ENCODE assay signal across 18 cellular contexts in genomic region chr12:114888458-114888857, GRCh38.
DNase-seq lines count a peak whose midpoint lies in the region; ATAC-seq and TF ChIP-seq lines count a peak whose summit lies in the region.
"Had no signal": no experiment of that assay in that cellular context is flagged by ENCODE, and none has a peak within 500 bp of the region (broad histone marks: within the 10 kb centered on the region; RNA-seq: fewer than 3 reads in every experiment).

No MANE protein-coding gene starts in this region.

- no peak for TF ChIP-seq POLR2A in gastrocnemius medialis (IDR thresholded peaks at IDR 0.05)

- in situ Hi-C loops in gastrocnemius medialis (cut with MboI; ENCODE audit: low sequenced_read_pairs in 4 of 4), result no loop called here

- no peaks in the 10 kb centered on the region for H3K4me1 ChIP-seq in gastrocnemius medialis
- H3K4me1 ChIP-seq in lower lobe of right lung, result no peaks in the 10 kb centered on the region
- H3K4me1 ChIP-seq: colonic mucosa, tibial nerve had no signal

- intact Hi-C loops in gastrocnemius medialis (cut with DNase I; ENCODE audit: low total_unique reads) (no loop called here), lower lobe of right lung (cut with DNase I) (no loop called here)

- DNase-seq in NCI-H345 (lab: John Stamatoyannopoulos, UW), result peak; percentile 12
- DNase-seq in NCI-H345 treated with DMSO at 0.1 percent for 48 hours (lab: John Stamatoyannopoulos, UW; ENCODE audit: unreplicated experiment), result no peak
- DNase-seq in NCI-H69 (lab: John Stamatoyannopoulos, UW), result peak; percentile 71
- DNase-seq in fibroblast of mammary gland (ENCODE audit: low read depth), result peak; percentile 73
- DNase-seq in stromal cell of bone marrow (ENCODE audit: low read depth), result peak; percentile 44
- no peak for DNase-seq in gastrocnemius medialis
- no peak for DNase-seq in lower lobe of right lung
- DNase-seq: activated CD4-positive, alpha-beta T cell treated with anti-CD3 and anti-CD28 coated beads for 36 hours; activated effector memory CD4-positive, alpha-beta T cell treated with anti-CD3 and anti-CD28 coated beads, Interleukin-2, amount 50 U/mL, for 16 hours; anterior cingulate cortex; colonic mucosa; glutamatergic neuron; NCI-H524 treated with DMSO at 0.1 percent for 48 hours; stimulated activated naive CD4-positive, alpha-beta T cell had no signal

- no peak overlapping the region for H3K27ac ChIP-seq in gastrocnemius medialis
- H3K27ac ChIP-seq in lower lobe of right lung, result no peak overlapping the region
- H3K27ac ChIP-seq: C4-2B, colonic mucosa, SK-N-MC, tibial nerve had no signal

- H3K9me3 ChIP-seq in gastrocnemius medialis, result no peaks in the 10 kb centered on the region
- no peaks in the 10 kb centered on the region for H3K9me3 ChIP-seq in lower lobe of right lung
- H3K9me3 ChIP-seq: colonic mucosa, tibial nerve had no signal

- H3K36me3 ChIP-seq in gastrocnemius medialis, result no peaks in the 10 kb centered on the region
- no peaks in the 10 kb centered on the region for H3K36me3 ChIP-seq in lower lobe of right lung
- H3K36me3 ChIP-seq: colonic mucosa, tibial nerve had no signal

- H3K4me3 ChIP-seq in fibroblast of mammary gland (ENCODE audit: control insufficient read depth, low read depth, low read length) (no peak overlapping the region), gastrocnemius medialis (no peak overlapping the region), lower lobe of right lung (no peak overlapping the region)
- H3K4me3 ChIP-seq: colonic mucosa, SK-N-MC, tibial nerve had no signal

- ATAC-seq in gastrocnemius medialis (no peak), lower lobe of right lung (no peak), GM21390 (IDR thresholded peaks at IDR 0.05; ENCODE audit: unreplicated experiment) (no peak)
- ATAC-seq: activated CD4-positive, alpha-beta T cell treated with anti-CD3 and anti-CD28 coated beads for 36 hours had no signal

- no peak for TF ChIP-seq CTCF in fibroblast of mammary gland (conservative IDR thresholded peaks at IDR 0.05; ENCODE audit: control insufficient read depth, insufficient read depth, low read depth, low read length)
- TF ChIP-seq CTCF in gastrocnemius medialis (IDR thresholded peaks at IDR 0.05 in 4 of 5, conservative IDR thresholded peaks at IDR 0.05 in 1 of 5), result no peak
- no peak for TF ChIP-seq CTCF in lower lobe of right lung (IDR thresholded peaks at IDR 0.05)

- H3K27me3 ChIP-seq in gastrocnemius medialis (peaks cover 0 to 3% (median 0%) of the 10 kb centered on the region in 3 donors), lower lobe of right lung (ENCODE audit: low read depth) (no peaks in the 10 kb centered on the region)
- H3K27me3 ChIP-seq: colonic mucosa, tibial nerve had no signal

Comparison
In these comparisons a context has a peak if more than half of its experiments do, and no peak if none do; other contexts are left out.
1. DNase-seq: peak in NCI-H345 (single experiment), NCI-H69 (single experiment), fibroblast of mammary gland (single experiment) and stromal cell of bone marrow (single experiment); none in NCI-H345 treated with DMSO at 0.1 percent for 48 hours (single experiment), gastrocnemius medialis (0 of 2) and lower lobe of right lung (single experiment).